ENCODE assay signal across 9 cellular contexts in the genomic region with DNA sequence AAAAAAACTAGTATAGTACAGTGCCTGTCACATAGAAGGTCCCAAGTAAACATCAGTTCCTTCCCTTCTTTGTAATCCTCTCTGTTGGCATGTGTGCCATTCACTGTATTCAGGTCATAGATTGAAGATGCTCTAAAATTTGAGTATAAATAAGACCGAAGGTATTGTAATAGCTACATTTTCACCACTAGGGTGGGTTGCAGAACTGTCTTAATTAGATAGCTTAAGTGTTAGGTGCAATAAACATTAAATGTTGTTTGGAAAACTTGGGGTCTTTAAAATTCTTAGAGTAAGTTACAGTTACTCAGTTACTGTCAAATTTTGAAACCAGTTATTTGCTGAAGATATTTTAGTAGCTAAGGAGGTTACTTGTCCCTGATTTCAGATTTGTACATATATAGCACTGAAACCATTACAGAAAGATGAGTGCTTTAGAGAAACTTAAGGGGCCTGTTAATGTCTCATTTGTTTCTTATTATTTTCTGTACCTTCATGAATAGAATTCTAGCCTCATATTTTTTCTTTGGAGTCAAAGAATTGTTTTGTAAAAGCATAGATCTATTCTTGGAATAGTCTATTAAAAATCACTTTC. TPM values are rescaled to one million over a fixed set of nuclear protein-coding genes. Genes with fewer than 3 reads are reported as not detected.
A peak's percentile ranks its signal among the peaks of the same experiment; 100 is the strongest.
DNase-seq lines count a peak whose midpoint lies in the region; ATAC-seq and TF ChIP-seq lines count a peak whose summit lies in the region.
"Had no signal": no experiment of that assay in that cellular context is flagged by ENCODE, and none has a peak within 500 bp of the region (broad histone marks: within the 10 kb centered on the region; RNA-seq: fewer than 3 reads in every experiment).

No MANE protein-coding gene starts in this region.

- TF ChIP-seq CTCF in body of pancreas (IDR thresholded peaks at IDR 0.05), result peak in 5 of 7 experiments; percentile 21 to 42 (median 26)

- no peak overlapping the region for H3K4me3 ChIP-seq in body of pancreas
- H3K4me3 ChIP-seq: BLaER1 treated with 17β-estradiol and CSF1 and Interleukin-3, amounts not matched to agents 10 nM and 100 nM had no signal

- ATAC-seq in body of pancreas (no peak), HG03025 (IDR thresholded peaks at IDR 0.05; ENCODE audit: low FRiP score, unreplicated experiment) (no peak)
- ATAC-seq in stimulated activated naive CD8-positive, alpha-beta T cell treated with anti-CD3 and anti-CD28 coated beads, Interleukin-15, Interleukin-2, amounts not matched to agents 100 U/mL and 50 U/mL, for 24 hours, result no peak

- no peaks in the 10 kb centered on the region for H3K4me1 ChIP-seq in body of pancreas

- no peak overlapping the region for H3K27ac ChIP-seq in body of pancreas
- H3K27ac ChIP-seq: BLaER1 treated with 17β-estradiol and CSF1 and Interleukin-3, amounts not matched to agents 10 nM and 100 nM had no signal

- TF ChIP-seq POLR2A in body of pancreas (IDR thresholded peaks at IDR 0.05), result no peak

- H3K27me3 ChIP-seq in body of pancreas, result no peaks in the 10 kb centered on the region
- H3K27me3 ChIP-seq: BLaER1 treated with 17β-estradiol and CSF1 and Interleukin-3, amounts not matched to agents 10 nM and 100 nM had no signal

- intact Hi-C loops in body of pancreas (cut with DNase I), result no loop called here

- H3K9me3 ChIP-seq in body of pancreas, result no peaks in the 10 kb centered on the region

- H3K36me3 ChIP-seq in body of pancreas (replicated peaks in 1 of 2; ENCODE audit: insufficient read depth in 1 of 2, low read depth in 2 of 2), result peaks cover 0 to 29% of the 10 kb centered on the region in 2 donors

- DNase-seq in NCI-H1436 (lab: John Stamatoyannopoulos, UW) (peak; percentile 13), NCI-H1436 treated with DMSO at 0.1 percent for 48 hours (lab: John Stamatoyannopoulos, UW) (no peak), NCI-H1092 (lab: John Stamatoyannopoulos, UW) (peak; percentile 6), body of pancreas (no peak), myocyte (ENCODE audit: low read depth) (peak; percentile 46), activated T-cell treated with anti-CD3 and anti-CD28 coated beads for 4 hours (no peak)
- no peak for DNase-seq in stimulated activated naive CD8-positive, alpha-beta T cell treated with anti-CD3 and anti-CD28 coated beads, Interleukin-15, Interleukin-2, amounts not matched to agents 100 U/mL and 50 U/mL, for 24 hours

- 43 to 48% methylated on average over 1 of the region's 1 CpG for WGBS in body of pancreas, 2 donors

RNA-seq across cellular contexts. Expression of a gene that starts 24.3 kb away (rescaled TPM):
- total RNA-seq in body of pancreas (10 to 100 TPM; 10.4 to 11.9 TPM), myocyte (7.2 and 9.0 TPM in 2 replicates)
- 7.2 TPM for polyA plus RNA-seq in myocyte (2012)

RNA-seq across cellular contexts. Expression of a gene that starts 37.3 kb away (rescaled TPM):
- total RNA-seq in body of pancreas (10 to 100 TPM; 28.0 to 43.3 TPM), myocyte (137 and 141 TPM in 2 replicates)
- 110 TPM for polyA plus RNA-seq in myocyte (2012)

RNA-seq across cellular contexts. Expression of a gene that starts 44.5 kb away (rescaled TPM):
- total RNA-seq in body of pancreas (not detected), myocyte (not detected in 2 replicates)
- polyA plus RNA-seq in myocyte (2012), result not detected

Comparison
In these comparisons a context has a peak if more than half of its experiments do, and no peak if none do; other contexts are left out.
1. DNase-seq: peak in NCI-H1436 (single experiment), NCI-H1092 (single experiment) and myocyte (single experiment); none in NCI-H1436 treated with DMSO at 0.1 percent for 48 hours (single experiment), body of pancreas (0 of 4), activated T-cell treated with anti-CD3 and anti-CD28 coated beads for 4 hours (single experiment) and stimulated activated naive CD8-positive, alpha-beta T cell treated with anti-CD3 and anti-CD28 coated beads, Interleukin-15, Interleukin-2, amounts not matched to agents 100 U/mL and 50 U/mL, for 24 hours (single experiment).